In genomic region chr1:78044796-78045599, GRCh38 we compare ENCODE assay signal across 1 cellular context.
TF ChIP-seq lines count a peak whose summit lies in the region.

No MANE protein-coding gene starts in this region.

TF ChIP-seq in liver, 16 proteins besides CTCF, POLR2A, EP300 and RAD21 (continued from another document):
- TF ChIP-seq ZBTB33 (IDR thresholded peaks at IDR 0.05), result no peak
TF ChIP-seq in liver: peak in this region for 3.
